Comparison of ENCODE assay signal across 8 cellular contexts in the genomic region with DNA sequence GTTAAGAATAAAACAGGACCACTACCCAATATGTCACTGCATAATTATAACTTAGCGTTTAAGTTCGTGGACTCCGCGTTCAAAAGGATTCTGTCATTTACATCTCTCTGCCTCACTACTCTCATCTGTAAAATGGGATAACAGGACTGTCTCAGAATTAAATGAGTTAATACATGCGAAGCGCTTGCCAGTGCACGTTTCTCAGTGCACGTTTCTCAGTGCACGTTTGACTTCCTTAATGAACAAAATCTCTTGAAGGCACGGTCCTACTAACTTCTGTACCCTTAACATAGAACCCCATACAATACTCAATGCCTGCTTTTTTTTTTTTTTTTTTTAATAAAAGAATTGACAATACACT. TPM values are rescaled to one million over a fixed set of nuclear protein-coding genes. Genes with fewer than 3 reads are reported as not detected.
DNase-seq lines count a peak whose midpoint lies in the region; ATAC-seq and TF ChIP-seq lines count a peak whose summit lies in the region.

No MANE protein-coding gene starts in this region.

- H3K27me3 ChIP-seq in GM06990 (replicated peaks; ENCODE audit: control insufficient read depth, insufficient read depth, low read length) = no peaks in the 10 kb centered on the region

- peak overlapping the region; percentile 99 for H3K27ac Mint-ChIP-seq in central memory CD8-positive, alpha-beta T cell (ENCODE audit: low read depth)

- ATAC-seq in GM21528 (IDR thresholded peaks at IDR 0.05; ENCODE audit: low FRiP score, unreplicated experiment) (peak; percentile 26), mucosa of descending colon (peak; percentile 8), GM18907 (IDR thresholded peaks at IDR 0.05; ENCODE audit: unreplicated experiment) (no peak)
- peak; percentile 33 for ATAC-seq in central memory CD8-positive, alpha-beta T cell (replicated peaks; ENCODE audit: extremely low read depth, poor library complexity, severe bottlenecking)

- peaks cover 6% of the 10 kb centered on the region for H3K9me3 Mint-ChIP-seq in central memory CD8-positive, alpha-beta T cell

- H3K4me1 Mint-ChIP-seq in central memory CD8-positive, alpha-beta T cell = peaks cover 39% of the 10 kb centered on the region

- peak overlapping the region; percentile 91 for H3K4me3 Mint-ChIP-seq in central memory CD8-positive, alpha-beta T cell

- no peaks in the 10 kb centered on the region for H3K27me3 Mint-ChIP-seq in central memory CD8-positive, alpha-beta T cell

- H3K36me3 ChIP-seq in GM06990 (ENCODE audit: control insufficient read depth, insufficient read depth, low read length) (no peaks in the 10 kb centered on the region; the same call in 1 of the 2 replicates), mucosa of descending colon (ENCODE audit: low read depth) (no peaks in the 10 kb centered on the region)

- H3K4me3 ChIP-seq in GM06990 (replicated peaks; ENCODE audit: low read depth, low read length) = peak overlapping the region; percentile 94
- H3K4me3 ChIP-seq in mucosa of descending colon = peak overlapping the region; percentile 76

- intact Hi-C loops in mucosa of descending colon (cut with DNase I, micrococcal nuclease) = no loop called here

- H3K36me3 Mint-ChIP-seq in central memory CD8-positive, alpha-beta T cell (ENCODE audit: insufficient read depth) = peaks cover 16% of the 10 kb centered on the region

- peaks cover 7% of the 10 kb centered on the region for H3K4me1 ChIP-seq in mucosa of descending colon (ENCODE audit: low read depth)

- peaks cover 7% of the 10 kb centered on the region for H3K9me3 ChIP-seq in mucosa of descending colon

- no peak for TF ChIP-seq CTCF in GM06990 (IDR thresholded peaks at IDR 0.05; ENCODE audit: insufficient read depth, low read length, poor library complexity, severe bottlenecking)
- TF ChIP-seq CTCF in mucosa of descending colon (IDR thresholded peaks at IDR 0.05) = no peak

- no peak for DNase-seq in GM06990 (ENCODE audit: extremely low read depth, insufficient read length)
- peak; percentile 26 for DNase-seq in LoVo (ENCODE audit: low spot score)
- peak in 1 of 2 donors; percentile 17 for DNase-seq in central memory CD8-positive, alpha-beta T cell (ENCODE audit: low spot score in 2 of 2)
- DNase-seq in mucosa of descending colon = no peak
- no peak for DNase-seq in T1000 (lab: John Stamatoyannopoulos, UW)
- no peak for DNase-seq in NCI-H82 (lab: John Stamatoyannopoulos, UW)

RNA-seq across cellular contexts. Expression of a gene that starts 0.5 kb away (rescaled TPM):
- total RNA-seq in mucosa of descending colon = 10 to 100 TPM; 23.0 to 26.5 (median 25.9) TPM

RNA-seq across cellular contexts. Expression of a gene that starts 0.7 kb away (rescaled TPM):
- total RNA-seq in mucosa of descending colon = 10 to 100 TPM; 11.7 to 13.6 (median 12.0) TPM

RNA-seq across cellular contexts. Expression of a gene that starts 59.8 kb away (rescaled TPM):
- total RNA-seq in mucosa of descending colon = 10 to 100 TPM; 15.7 to 53.3 (median 46.0) TPM
